In genomic region chr9:91939953-91940352, GRCh38 we compare ENCODE assay signal across 26 cellular contexts. TPM values are rescaled to one million over a fixed set of nuclear protein-coding genes. Genes with fewer than 3 reads are reported as not detected.
"Had no signal": no experiment of that assay in that cellular context is flagged by ENCODE, and none has a peak within 500 bp of the region (broad histone marks: within the 10 kb centered on the region; RNA-seq: fewer than 3 reads in every experiment).

No MANE protein-coding gene starts in this region.

- H3K36me3 Mint-ChIP-seq: activated naive CD8-positive, alpha-beta T cell treated with anti-CD3 and anti-CD28 coated beads for 36 hours; naive B cell; stimulated activated effector memory CD8-positive, alpha-beta T cell treated with anti-CD3 and anti-CD28 coated beads, Interleukin-12 subunit alpha, Interleukin-12 subunit beta, amount 100 ng/mL, for 72 hours had no signal

- H3K9me3 Mint-ChIP-seq: activated B cell treated with CpG ODN at 0.5 μM for 24 hours; activated naive CD8-positive, alpha-beta T cell treated with anti-CD3 and anti-CD28 coated beads for 36 hours; neural crest cell; stimulated activated effector memory CD8-positive, alpha-beta T cell treated with anti-CD3 and anti-CD28 coated beads, Interleukin-12 subunit alpha, Interleukin-12 subunit beta, amount 100 ng/mL, for 72 hours; T-helper 1 cell treated with Interleukin-12 subunit alpha and Interleukin-12 subunit beta and Interleukin-4 antibody, amounts not matched to agents 30 μg/mL and 1 μg/mL, for 36 hours had no signal

- H3K27me3 ChIP-seq: breast epithelium, colonic mucosa had no signal

- ATAC-seq: foreskin keratinocyte; left cardiac atrium; right cardiac atrium; stimulated activated effector memory CD8-positive, alpha-beta T cell treated with anti-CD3 and anti-CD28 coated beads, Interleukin-12 subunit alpha, Interleukin-12 subunit beta, amount 100 ng/mL, for 72 hours; stimulated activated naive CD8-positive, alpha-beta T cell treated with anti-CD3 and anti-CD28 coated beads, Interleukin-15, amount 100 ng/mL, for 72 hours had no signal

- H3K9me3 ChIP-seq: breast epithelium, colonic mucosa, prostate gland had no signal

- H3K27ac Mint-ChIP-seq: activated B cell treated with CpG ODN at 0.5 μM for 24 hours; activated naive CD8-positive, alpha-beta T cell treated with anti-CD3 and anti-CD28 coated beads for 36 hours; naive B cell; stimulated activated effector memory CD8-positive, alpha-beta T cell treated with anti-CD3 and anti-CD28 coated beads, Interleukin-12 subunit alpha, Interleukin-12 subunit beta, amount 100 ng/mL, for 72 hours; stimulated activated naive CD8-positive, alpha-beta T cell treated with anti-CD3 and anti-CD28 coated beads, Interleukin-15, amount 100 ng/mL, for 72 hours; T-helper 1 cell treated with Interleukin-12 subunit alpha and Interleukin-12 subunit beta and Interleukin-4 antibody, amounts not matched to agents 30 μg/mL and 1 μg/mL, for 36 hours had no signal

- H3K4me1 ChIP-seq: colonic mucosa had no signal

- H3K4me3 Mint-ChIP-seq: activated B cell treated with CpG ODN at 0.5 μM for 24 hours; activated naive CD8-positive, alpha-beta T cell treated with anti-CD3 and anti-CD28 coated beads for 36 hours; naive B cell; neural crest cell; stimulated activated effector memory CD8-positive, alpha-beta T cell treated with anti-CD3 and anti-CD28 coated beads, Interleukin-12 subunit alpha, Interleukin-12 subunit beta, amount 100 ng/mL, for 72 hours; stimulated activated naive CD8-positive, alpha-beta T cell treated with anti-CD3 and anti-CD28 coated beads, Interleukin-15, amount 100 ng/mL, for 72 hours; T-helper 1 cell treated with Interleukin-12 subunit alpha and Interleukin-12 subunit beta and Interleukin-4 antibody, amounts not matched to agents 30 μg/mL and 1 μg/mL, for 36 hours had no signal

- H3K4me1 Mint-ChIP-seq: activated B cell treated with CpG ODN at 0.5 μM for 24 hours; activated naive CD8-positive, alpha-beta T cell treated with anti-CD3 and anti-CD28 coated beads for 36 hours; naive B cell; stimulated activated naive CD8-positive, alpha-beta T cell treated with anti-CD3 and anti-CD28 coated beads, Interleukin-15, amount 100 ng/mL, for 72 hours had no signal

- H3K27ac ChIP-seq: breast epithelium, colonic mucosa, foreskin keratinocyte, prostate gland, skin epidermis had no signal

- DNase-seq: activated B cell treated with CpG ODN at 0.5 μM for 24 hours; activated CD4-positive, alpha-beta T cell treated with anti-CD3 and anti-CD28 coated beads for 4 hours; activated CD4-positive, alpha-beta T cell treated with anti-CD3 and anti-CD28 coated beads, Interleukin-2, amount 50 U/mL, for 48 hours; activated naive CD4-positive, alpha-beta T cell treated with Interleukin-2 at 50 U/mL for 16 hours; activated naive CD8-positive, alpha-beta T cell treated with anti-CD3 and anti-CD28 coated beads for 36 hours; activated T-cell treated with anti-CD3 and anti-CD28 coated beads, Interleukin-2, amount 50 U/mL, for 48 hours; colonic mucosa; erythroblast; foreskin keratinocyte; glutamatergic neuron; hippocampal formation; left cardiac atrium; naive B cell; right cardiac atrium; stimulated activated CD4-positive, alpha-beta T cell treated with anti-CD3 and anti-CD28 coated beads, Interleukin-1b, Interleukin-23, amount 100 ng/mL, for 48 hours; stimulated activated naive CD8-positive, alpha-beta T cell treated with anti-CD3 and anti-CD28 coated beads, Interleukin-15, amount 100 ng/mL, for 72 hours; T1000; trophoblast cell had no signal

- H3K36me3 ChIP-seq: breast epithelium, colonic mucosa, prostate gland had no signal

- H3K4me3 ChIP-seq: breast epithelium, colonic mucosa, prostate gland, skin epidermis had no signal

RNA-seq across cellular contexts. Expression of gene ROR2, which starts 10.1 kb away (rescaled TPM):
- total RNA-seq: activated B cell treated with CpG ODN at 0.5 μM for 24 hours; activated CD8-positive, alpha-beta memory T cell treated with anti-CD3 and anti-CD28 coated beads for 36 hours; activated naive CD8-positive, alpha-beta T cell treated with anti-CD3 and anti-CD28 coated beads for 36 hours; mononuclear cell had no signal
